ENCODE assay signal across 21 cellular contexts in genomic region chr6:160795716-160796115, GRCh38.
DNase-seq lines count a peak whose midpoint lies in the region; ATAC-seq and TF ChIP-seq lines count a peak whose summit lies in the region.
"Had no signal": no experiment of that assay in that cellular context is flagged by ENCODE, and none has a peak within 500 bp of the region (broad histone marks: within the 10 kb centered on the region; RNA-seq: fewer than 3 reads in every experiment).

No MANE protein-coding gene starts in this region.

- ATAC-seq in HCT116 (no peak), RWPE2 (ENCODE audit: low read depth) (peak; percentile 48; the same call in 1 of the 3 replicates), HG02759 (IDR thresholded peaks at IDR 0.05; ENCODE audit: unreplicated experiment) (no peak), GM18858 (IDR thresholded peaks at IDR 0.05; ENCODE audit: unreplicated experiment) (no peak)
- ATAC-seq: A549, GM12878 had no signal

- no peak overlapping the region for H3K4me2 ChIP-seq in HCT116 (ENCODE audit: low read length)
- H3K4me2 ChIP-seq: A549, BLaER1, KMS-11 had no signal

- TF ChIP-seq CTCF in HCT116 (IDR thresholded peaks at IDR 0.05 in 2 of 3, conservative IDR thresholded peaks at IDR 0.05 in 1 of 3; ENCODE audit: borderline replicate concordance in 1 of 3, insufficient read depth in 1 of 3, low read depth in 2 of 3, low read length in 2 of 3) (no peak), RWPE2 (IDR thresholded peaks at IDR 0.05; ENCODE audit: poor library complexity, severe bottlenecking) (no peak), transverse colon (IDR thresholded peaks at IDR 0.05) (no peak)

- CTCF ChIA-PET in HCT116 (lab: Charles Lee): no interaction called here

- H3K27me3 ChIP-seq in HCT116 (ENCODE audit: insufficient read depth, low read length) (no peaks in the 10 kb centered on the region), RWPE2 (ENCODE audit: insufficient read depth, poor library complexity, severe bottlenecking) (no peaks in the 10 kb centered on the region), transverse colon (no peaks in the 10 kb centered on the region)
- H3K27me3 ChIP-seq: BLaER1, SJCRH30 had no signal

- no peaks in the 10 kb centered on the region for H3K79me2 ChIP-seq in HCT116 (ENCODE audit: insufficient read depth, low read length)

- DNase-seq in HCT116 (ENCODE audit: low read depth, low spot score) (no peak), RWPE2 (ENCODE audit: low spot score) (no peak), epithelial cell of prostate (ENCODE audit: low read depth, low spot score) (peak; percentile 37), kidney tubule cell (ENCODE audit: low spot score) (peak; percentile 50), transverse colon (no peak), islet precursor cell (no peak)
- DNase-seq: CD4-positive, alpha-beta memory T cell; DMS153; NCI-H1092 treated with DMSO at 0.1 percent for 48 hours; NCI-H146; NCI-H2029 treated with DMSO at 0.1 percent for 48 hours; NCI-H2171; NCI-H446 treated with DMSO at 0.1 percent for 48 hours; RPMI8226; SJCRH30 had no signal

- whole genome bisulfite sequencing in transverse colon (ENCODE audit: low coverage in 1 of 2), 2 donors: 11 to 40% methylated on average over 1 of the region's 1 CpG

- no peaks in the 10 kb centered on the region for H3K9me3 ChIP-seq in HCT116 (ENCODE audit: control insufficient read depth in 1 of 2, insufficient read depth in 1 of 2, low read depth in 1 of 2, low read length in 2 of 2)
- no peaks in the 10 kb centered on the region for H3K9me3 ChIP-seq in RWPE2 (ENCODE audit: severe bottlenecking)
- H3K9me3 ChIP-seq in transverse colon: peaks cover 0 to 3% of the 10 kb centered on the region in 2 donors
- H3K9me3 ChIP-seq: A549, SJCRH30 had no signal

- BruUV-seq in HCT116 (replicated peaks; lab: Mats Ljungman, UMichigan): no TSS peak

- POLR2A ChIA-PET in HCT116 (lab: Charles Lee): no interaction called here

- no peak overlapping the region for H3K9ac ChIP-seq in HCT116 (ENCODE audit: low read length)
- H3K9ac ChIP-seq: BLaER1, KMS-11 had no signal

- RAD21 ChIA-PET in HCT116 (lab: Charles Lee; ENCODE audit: low non-redundant PET in 1 of 2, low total read pairs in 2 of 2, uncharacterized antibody in 2 of 2, unreplicated experiment in 2 of 2): no interaction called here

- TF ChIP-seq RAD21 in HCT116 (IDR thresholded peaks at IDR 0.05; ENCODE audit: low read depth): no peak

- H3K9me2 ChIP-seq in HCT116 (ENCODE audit: insufficient read depth): no peaks in the 10 kb centered on the region

- H4K20me1 ChIP-seq in HCT116 (ENCODE audit: insufficient read depth): no peaks in the 10 kb centered on the region
- H4K20me1 ChIP-seq: BLaER1 had no signal

- TF ChIP-seq EP300 in transverse colon (IDR thresholded peaks at IDR 0.05; ENCODE audit: low read depth): no peak

- H3K4me3 ChIP-seq in HCT116 (replicated peaks in 1 of 2; ENCODE audit: low read depth in 1 of 2, low read length in 2 of 2): no peak overlapping the region
- no peak overlapping the region for H3K4me3 ChIP-seq in RWPE2 (ENCODE audit: severe bottlenecking)
- H3K4me3 ChIP-seq in transverse colon: no peak overlapping the region
- H3K4me3 ChIP-seq: A549, BLaER1, GM12878, SJCRH30 had no signal

- peak overlapping the region; percentile 56 for H2AFZ ChIP-seq in HCT116 (ENCODE audit: low read depth, low read length, poor library complexity, severe bottlenecking)

- H3K36me3 ChIP-seq in HCT116 (ENCODE audit: control insufficient read depth in 1 of 2, insufficient read depth in 2 of 2, low read length in 2 of 2): no peaks in the 10 kb centered on the region
- H3K36me3 ChIP-seq in RWPE2 (ENCODE audit: low read depth): no peaks in the 10 kb centered on the region
- H3K36me3 ChIP-seq in transverse colon: no peaks in the 10 kb centered on the region
- H3K36me3 ChIP-seq: BLaER1, SJCRH30 had no signal

- in situ Hi-C loops in transverse colon (cut with MboI; ENCODE audit: low pct_ligation_motif_present in 1 of 4, low pct_unique_long_range_greater_than_20kb in 1 of 4, low sequenced_read_pairs in 3 of 4): no loop called here

- H3K4me1 ChIP-seq in HCT116 (ENCODE audit: control insufficient read depth in 1 of 2, insufficient read depth in 2 of 2, low read length in 2 of 2): peaks cover 8 to 32% of the 10 kb centered on the region in 2 experiments
- peaks cover 34% of the 10 kb centered on the region for H3K4me1 ChIP-seq in RWPE2 (ENCODE audit: insufficient read depth, poor library complexity, severe bottlenecking)
- no peaks in the 10 kb centered on the region for H3K4me1 ChIP-seq in transverse colon
- H3K4me1 ChIP-seq: BLaER1 had no signal

- TF ChIP-seq POLR2A in HCT116 (IDR thresholded peaks at IDR 0.05; ENCODE audit: borderline replicate concordance, extremely low read depth, insufficient read depth, insufficient read length): no peak
- no peak for TF ChIP-seq POLR2A in transverse colon (IDR thresholded peaks at IDR 0.05)

- intact Hi-C loops in HCT116 (cut with micrococcal nuclease): no loop called here
- intact Hi-C loops in transverse colon (cut with DNase I; ENCODE audit: low total_unique reads): no loop called here

- H3K27ac ChIP-seq in HCT116 (ENCODE audit: low read depth, low read length) (no peak overlapping the region), RWPE2 (ENCODE audit: poor library complexity, severe bottlenecking) (no peak overlapping the region), epithelial cell of prostate (no peak overlapping the region), transverse colon (no peak overlapping the region)
- H3K27ac ChIP-seq: A549, BLaER1, KMS-11, SJCRH30 had no signal

TF ChIP-seq in HCT116, 20 proteins besides CTCF, POLR2A, EP300 and RAD21:
- TF ChIP-seq EGR1 (IDR thresholded peaks at IDR 0.05; ENCODE audit: low read depth): no peak
- TF ChIP-seq TCF7L2 (IDR thresholded peaks at IDR 0.05; ENCODE audit: borderline replicate concordance, extremely low read depth, insufficient read depth, insufficient read length): no peak
- TF ChIP-seq SIN3A (IDR thresholded peaks at IDR 0.05; ENCODE audit: low read depth): no peak
- no peak for TF ChIP-seq EZH2phosphoT487 (IDR thresholded peaks at IDR 0.05; ENCODE audit: borderline replicate concordance)
- no peak for TF ChIP-seq ZFX (IDR thresholded peaks at IDR 0.05)
- TF ChIP-seq SP1 (IDR thresholded peaks at IDR 0.05; ENCODE audit: low read depth): peak; percentile 23; the same call in 1 of the 2 replicates
- TF ChIP-seq CEBPB (IDR thresholded peaks at IDR 0.05; ENCODE audit: low read depth): 0 out of 2 replicates have a peak, but pooled peaks have one; percentile 12
- peak; percentile 34; the same call in 1 of the 2 replicates for TF ChIP-seq CBX3 (IDR thresholded peaks at IDR 0.05; ENCODE audit: low read depth)
- peak; percentile 41; the same call in 1 of the 2 replicates for TF ChIP-seq FOSL1 (IDR thresholded peaks at IDR 0.05; ENCODE audit: low read depth)
- TF ChIP-seq JUND (IDR thresholded peaks at IDR 0.05): 0 out of 2 replicates have a peak, but pooled peaks have one; percentile 27
- TF ChIP-seq, protein P1, sequence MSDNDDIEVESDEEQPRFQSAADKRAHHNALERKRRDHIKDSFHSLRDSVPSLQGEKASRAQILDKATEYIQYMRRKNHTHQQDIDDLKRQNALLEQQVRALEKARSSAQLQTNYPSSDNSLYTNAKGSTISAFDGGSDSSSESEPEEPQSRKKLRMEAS (IDR thresholded peaks at IDR 0.05): no peak

Comparison
In these comparisons a context has a peak if more than half of its experiments do, and no peak if none do; other contexts are left out.
1. DNase-seq: peak in epithelial cell of prostate (single experiment) and kidney tubule cell (single experiment); none in HCT116 (single experiment), RWPE2 (single experiment), transverse colon (single experiment) and islet precursor cell (single experiment).